Comparison of ENCODE assay signal across 9 cellular contexts in the genomic region with DNA sequence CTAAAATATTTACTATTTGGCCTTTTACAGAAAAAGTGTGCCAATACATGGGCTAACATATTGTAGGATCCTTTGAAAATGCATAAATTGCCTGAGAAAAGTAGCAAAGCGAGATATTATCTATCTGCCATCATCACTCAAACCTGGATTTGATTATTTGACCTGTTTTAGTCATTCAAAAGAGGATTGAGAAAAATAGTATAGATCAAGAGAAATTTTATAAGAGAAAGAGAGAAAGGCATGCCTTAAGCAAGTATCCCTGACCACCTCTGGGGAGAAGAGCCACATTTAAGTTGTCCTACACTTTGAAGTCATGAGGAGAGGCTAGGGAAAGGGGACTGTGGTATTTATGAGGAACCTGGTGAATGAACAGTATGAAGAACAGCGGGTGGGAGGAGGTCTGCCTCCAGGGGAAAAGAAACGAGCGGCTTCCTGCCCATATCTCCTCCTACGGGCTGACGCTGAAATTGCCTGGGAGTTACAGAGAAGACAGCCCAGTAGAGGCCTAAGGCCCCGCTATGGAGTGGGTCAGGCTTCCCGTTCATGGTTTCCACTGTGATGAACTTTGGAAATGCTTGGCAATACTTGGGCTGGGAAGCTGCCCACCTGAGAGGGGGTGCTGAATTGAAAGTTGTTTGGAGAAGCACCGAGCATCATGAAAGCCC.
A peak's percentile ranks its signal among the peaks of the same experiment; 100 is the strongest.
DNase-seq lines count a peak whose midpoint lies in the region; ATAC-seq and TF ChIP-seq lines count a peak whose summit lies in the region.
"Had no signal": no experiment of that assay in that cellular context is flagged by ENCODE, and none has a peak within 500 bp of the region (broad histone marks: within the 10 kb centered on the region; RNA-seq: fewer than 3 reads in every experiment).

No MANE protein-coding gene starts in this region.

- peak; percentile 12 for DNase-seq in activated naive CD4-positive, alpha-beta T cell treated with anti-CD3 and anti-CD28 coated beads for 36 hours
- DNase-seq in activated naive CD4-positive, alpha-beta T cell treated with anti-CD3 and anti-CD28 coated beads, Interleukin-2, amount 50 U/mL, for 72 hours (ENCODE audit: low spot score in 2 of 2) = no peak
- DNase-seq in SK-MEL-5 (ENCODE audit: low read depth, low spot score) = peak; percentile 90
- DNase-seq in heart left ventricle = peak in 3 of 5 donors; percentile 22 to 29 (median 22)
- peak in 1 of 2 donors; percentile 24 for DNase-seq in upper lobe of left lung
- no peak for DNase-seq in GM19240 (ENCODE audit: insufficient read length, low spot score)
- DNase-seq in CD8-positive, alpha-beta T cell = no peak
- DNase-seq in COLO668 (lab: John Stamatoyannopoulos, UW; ENCODE audit: unreplicated experiment) = no peak
- DNase-seq: CD8-positive, alpha-beta memory T cell had no signal

- H3K36me3 Mint-ChIP-seq in activated naive CD4-positive, alpha-beta T cell treated with anti-CD3 and anti-CD28 coated beads for 36 hours (ENCODE audit: low read depth) = no peaks in the 10 kb centered on the region
- no peaks in the 10 kb centered on the region for H3K36me3 Mint-ChIP-seq in activated naive CD4-positive, alpha-beta T cell treated with anti-CD3 and anti-CD28 coated beads, Interleukin-2, amount 50 U/mL, for 72 hours
- no peaks in the 10 kb centered on the region for H3K36me3 Mint-ChIP-seq in CD8-positive, alpha-beta T cell
- H3K36me3 Mint-ChIP-seq: CD8-positive, alpha-beta memory T cell had no signal

- no peaks in the 10 kb centered on the region for H3K36me3 ChIP-seq in heart left ventricle
- H3K36me3 ChIP-seq in upper lobe of left lung = no peaks in the 10 kb centered on the region
- no peaks in the 10 kb centered on the region for H3K36me3 ChIP-seq in CD8-positive, alpha-beta T cell (ENCODE audit: insufficient read depth, low read length)

- 35 to 49% (median 39%) methylated on average over 9 of the region's 9 CpGs for WGBS in heart left ventricle, 4 donors
- WGBS in upper lobe of left lung, 2 donors = 41 to 66% methylated on average over 9 of the region's 9 CpGs

- intact Hi-C loops in activated naive CD4-positive, alpha-beta T cell treated with anti-CD3 and anti-CD28 coated beads for 36 hours (cut with micrococcal nuclease) = loop anchor here (5.0 to 10.0 kb wide), 5 partner anchors 128 to 1748 kb away; a partner anchor contains a TSS
- intact Hi-C loops in heart left ventricle (cut with DNase I) = no loop called here
- intact Hi-C loops in CD8-positive, alpha-beta T cell (cut with DNase I, micrococcal nuclease) = no loop called here

- CTCF ChIA-PET in activated naive CD4-positive, alpha-beta T cell treated with anti-CD3 and anti-CD28 coated beads for 36 hours (lab: Charles Lee) = interaction anchor here (0.6 to 1.6 kb wide), 2 partner anchors 52 to 127 kb away, joined by 3 to 7 read pairs; no protein-coding TSS in a partner anchor
- CTCF ChIA-PET in CD8-positive, alpha-beta T cell (lab: Charles Lee) = interaction anchor here (1.0 to 2.0 kb wide), 2 partner anchors 17 to 51 kb away, joined by 5 to 7 read pairs; no protein-coding TSS in a partner anchor

- H3K4me3 Mint-ChIP-seq in activated naive CD4-positive, alpha-beta T cell treated with anti-CD3 and anti-CD28 coated beads for 36 hours = no peak overlapping the region
- no peak overlapping the region for H3K4me3 Mint-ChIP-seq in CD8-positive, alpha-beta T cell
- H3K4me3 Mint-ChIP-seq: CD8-positive, alpha-beta memory T cell had no signal

- peak in 3 of 12 donors; percentile 11 to 22 (median 15) for TF ChIP-seq CTCF in heart left ventricle (IDR thresholded peaks at IDR 0.05)
- TF ChIP-seq CTCF in upper lobe of left lung (IDR thresholded peaks at IDR 0.05) = peak in 1 of 6 experiments; percentile 7
- no peak for TF ChIP-seq CTCF in CD8-positive, alpha-beta T cell (IDR thresholded peaks at IDR 0.05)

- H3K4me1 Mint-ChIP-seq in activated naive CD4-positive, alpha-beta T cell treated with anti-CD3 and anti-CD28 coated beads for 36 hours (ENCODE audit: low read depth) = peaks cover 17% of the 10 kb centered on the region
- H3K4me1 Mint-ChIP-seq in CD8-positive, alpha-beta T cell (ENCODE audit: low read depth) = no peaks in the 10 kb centered on the region
- H3K4me1 Mint-ChIP-seq: CD8-positive, alpha-beta memory T cell had no signal

- no peak for ATAC-seq in activated naive CD4-positive, alpha-beta T cell treated with anti-CD3 and anti-CD28 coated beads, Interleukin-2, amount 50 U/mL, for 72 hours
- peak; percentile 20 to 80 (median 68) for ATAC-seq in heart left ventricle
- ATAC-seq in upper lobe of left lung (ENCODE audit: low FRiP score in 2 of 2) = peak in 1 of 2 donors; percentile 81
- ATAC-seq in CD8-positive, alpha-beta T cell = no peak

- H3K9me3 ChIP-seq in heart left ventricle (no peaks in the 10 kb centered on the region), upper lobe of left lung (no peaks in the 10 kb centered on the region)
- H3K9me3 ChIP-seq in CD8-positive, alpha-beta T cell (ENCODE audit: low read length) = no peaks in the 10 kb centered on the region

- POLR2A ChIA-PET in CD8-positive, alpha-beta T cell (lab: Charles Lee) = no interaction called here

- H3K4me3 ChIP-seq in heart left ventricle (no peak overlapping the region), upper lobe of left lung (no peak overlapping the region)
- no peak overlapping the region for H3K4me3 ChIP-seq in CD8-positive, alpha-beta T cell (ENCODE audit: low read depth, low read length)

- H3K4me1 ChIP-seq in heart left ventricle (peaks cover 0 to 39% (median 0%) of the 10 kb centered on the region in 12 donors), upper lobe of left lung (peaks cover 0 to 6% (median 0%) of the 10 kb centered on the region in 4 donors)
- no peaks in the 10 kb centered on the region for H3K4me1 ChIP-seq in CD8-positive, alpha-beta T cell (ENCODE audit: insufficient read depth, low read length)

- no peak for TF ChIP-seq EP300 in upper lobe of left lung (IDR thresholded peaks at IDR 0.05)

- in situ Hi-C loops in SK-MEL-5 (cut with HindIII; ENCODE audit: low pct_unique_long_range_greater_than_20kb, low sequenced_read_pairs) = no loop called here

- H3K9me3 Mint-ChIP-seq in activated naive CD4-positive, alpha-beta T cell treated with anti-CD3 and anti-CD28 coated beads for 36 hours = no peaks in the 10 kb centered on the region
- no peaks in the 10 kb centered on the region for H3K9me3 Mint-ChIP-seq in activated naive CD4-positive, alpha-beta T cell treated with anti-CD3 and anti-CD28 coated beads, Interleukin-2, amount 50 U/mL, for 72 hours
- no peaks in the 10 kb centered on the region for H3K9me3 Mint-ChIP-seq in CD8-positive, alpha-beta T cell
- H3K9me3 Mint-ChIP-seq: CD8-positive, alpha-beta memory T cell had no signal

- peak overlapping the region in 8 of 12 donors; percentile 5 to 82 (median 55) for H3K27ac ChIP-seq in heart left ventricle
- H3K27ac ChIP-seq in upper lobe of left lung = peak overlapping the region in 3 of 4 donors; percentile 65 to 76 (median 65)
- no peak overlapping the region for H3K27ac ChIP-seq in CD8-positive, alpha-beta T cell (ENCODE audit: low read depth, low read length)

- H3K27me3 Mint-ChIP-seq in activated naive CD4-positive, alpha-beta T cell treated with anti-CD3 and anti-CD28 coated beads for 36 hours (ENCODE audit: low read depth) = no peaks in the 10 kb centered on the region
- H3K27me3 Mint-ChIP-seq in CD8-positive, alpha-beta T cell (ENCODE audit: low read depth) = no peaks in the 10 kb centered on the region
- H3K27me3 Mint-ChIP-seq: CD8-positive, alpha-beta memory T cell had no signal

- H3K27me3 ChIP-seq in heart left ventricle (peaks cover 0 to 19% (median 0%) of the 10 kb centered on the region in 9 donors), upper lobe of left lung (no peaks in the 10 kb centered on the region)
- no peaks in the 10 kb centered on the region for H3K27me3 ChIP-seq in CD8-positive, alpha-beta T cell (ENCODE audit: insufficient read depth, low read length)

- TF ChIP-seq POLR2A in heart left ventricle (IDR thresholded peaks at IDR 0.05) (no peak), upper lobe of left lung (IDR thresholded peaks at IDR 0.05) (no peak)

- H3K27ac Mint-ChIP-seq in activated naive CD4-positive, alpha-beta T cell treated with anti-CD3 and anti-CD28 coated beads for 36 hours = no peak overlapping the region
- H3K27ac Mint-ChIP-seq in activated naive CD4-positive, alpha-beta T cell treated with anti-CD3 and anti-CD28 coated beads, Interleukin-2, amount 50 U/mL, for 72 hours = no peak overlapping the region
- no peak overlapping the region for H3K27ac Mint-ChIP-seq in CD8-positive, alpha-beta T cell
- H3K27ac Mint-ChIP-seq: CD8-positive, alpha-beta memory T cell had no signal

Comparison
In these comparisons a context has a peak if more than half of its experiments do, and no peak if none do; other contexts are left out.
1. DNase-seq: peak in activated naive CD4-positive, alpha-beta T cell treated with anti-CD3 and anti-CD28 coated beads for 36 hours (single experiment), SK-MEL-5 (single experiment) and heart left ventricle (3 of 5); none in activated naive CD4-positive, alpha-beta T cell treated with anti-CD3 and anti-CD28 coated beads, Interleukin-2, amount 50 U/mL, for 72 hours (0 of 2), GM19240 (single experiment), CD8-positive, alpha-beta T cell (0 of 7) and COLO668 (single experiment).
2. ATAC-seq: peak in heart left ventricle (4 of 4); none in activated naive CD4-positive, alpha-beta T cell treated with anti-CD3 and anti-CD28 coated beads, Interleukin-2, amount 50 U/mL, for 72 hours (0 of 2) and CD8-positive, alpha-beta T cell (single experiment).